20 cellular contexts compared by ENCODE assay signal in the genomic region with DNA sequence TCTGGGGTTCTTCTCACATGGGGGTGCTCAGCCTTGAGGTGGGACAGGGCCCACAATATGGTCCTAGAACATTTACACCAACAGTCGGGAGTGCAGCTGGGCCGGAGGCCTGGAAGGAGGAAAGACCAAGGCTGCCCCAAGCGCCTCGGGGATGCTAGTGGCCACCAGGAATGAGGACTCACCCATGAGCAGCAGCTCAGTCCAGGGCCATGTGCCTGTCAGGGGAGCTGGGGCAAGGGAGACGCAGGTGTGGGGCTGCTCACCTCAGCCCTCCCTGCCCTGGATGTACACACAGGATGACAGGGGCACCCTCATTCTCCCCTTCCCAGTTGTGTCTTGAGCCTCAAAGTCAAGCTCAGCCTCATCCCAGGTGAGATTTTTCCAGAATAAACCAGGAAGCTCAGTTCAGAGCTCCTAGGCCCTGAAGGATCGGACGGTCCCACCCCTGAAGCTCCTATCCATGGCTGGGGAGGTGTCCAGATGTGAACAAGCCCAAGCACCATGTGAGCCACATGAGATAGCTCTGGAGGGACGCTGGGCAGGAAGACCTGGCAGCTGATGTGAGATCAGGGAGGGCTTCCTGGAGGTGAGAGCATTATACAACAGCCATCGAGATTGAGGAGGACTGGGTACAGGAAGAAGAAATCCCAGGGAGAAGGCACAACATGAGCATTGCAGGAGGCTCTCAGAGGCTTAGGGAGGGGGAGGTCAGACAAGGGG. TPM values are rescaled to one million over a fixed set of nuclear protein-coding genes. Genes with fewer than 3 reads are reported as not detected.
A peak's percentile ranks its signal among the peaks of the same experiment; 100 is the strongest.
DNase-seq lines count a peak whose midpoint lies in the region; ATAC-seq and TF ChIP-seq lines count a peak whose summit lies in the region.
"Had no signal": no experiment of that assay in that cellular context is flagged by ENCODE, and none has a peak within 500 bp of the region (broad histone marks: within the 10 kb centered on the region; RNA-seq: fewer than 3 reads in every experiment).

No MANE protein-coding gene starts in this region.

- H3K36me3 ChIP-seq in mucosa of descending colon (ENCODE audit: low read depth) = no peaks in the 10 kb centered on the region
- peaks cover 0 to 49% (median 0%) of the 10 kb centered on the region in 6 donors for H3K36me3 ChIP-seq in spleen
- H3K36me3 ChIP-seq: SJCRH30 had no signal

- H3K27me3 Mint-ChIP-seq in CD14-positive monocyte (ENCODE audit: low read depth in 3 of 3) (peaks cover 0 to 1% (median 0%) of the 10 kb centered on the region in 3 donors), chondrocyte (ENCODE audit: low read depth) (peaks cover 1% of the 10 kb centered on the region)
- peaks cover 3% of the 10 kb centered on the region for H3K27me3 Mint-ChIP-seq in stimulated activated memory B cell treated with anti-CD40 and anti-IgM and Interleukin-4, amounts not matched to agents 10 μg/mL and 1 μg/mL and 100 μg/mL, for 72 hours

- H3K9me3 ChIP-seq in mucosa of descending colon = no peaks in the 10 kb centered on the region
- no peaks in the 10 kb centered on the region for H3K9me3 ChIP-seq in spleen
- H3K9me3 ChIP-seq: SJCRH30 had no signal

- H3K27ac ChIP-seq in spleen = no peak overlapping the region
- H3K27ac ChIP-seq: C4-2B, KMS-11, SJCRH30 had no signal

- H3K27me3 ChIP-seq in spleen (replicated peaks in 1 of 7) = peaks cover 0 to 3% (median 0%) of the 10 kb centered on the region in 7 donors

- intact Hi-C loops in CD14-positive monocyte (cut with micrococcal nuclease) = no loop called here
- intact Hi-C loops in mucosa of descending colon (cut with DNase I, micrococcal nuclease) = no loop called here
- intact Hi-C loops in spleen (cut with DNase I; ENCODE audit: low total_unique reads) = no loop called here

- peaks cover 0 to 11% (median 2%) of the 10 kb centered on the region in 7 donors for H3K9me3 Mint-ChIP-seq in CD14-positive monocyte
- peaks cover 7% of the 10 kb centered on the region for H3K9me3 Mint-ChIP-seq in chondrocyte (ENCODE audit: low read depth)
- H3K9me3 Mint-ChIP-seq in stimulated activated memory B cell treated with anti-CD40 and anti-IgM and Interleukin-4, amounts not matched to agents 10 μg/mL and 1 μg/mL and 100 μg/mL, for 72 hours = peaks cover 7% of the 10 kb centered on the region
- H3K9me3 Mint-ChIP-seq: HFFc6 had no signal

- WGBS in spleen, 5 donors = 60 to 92% (median 87%) methylated on average over 5 to 9 of the region's 9 CpGs

- no peak for TF ChIP-seq CTCF in CD14-positive monocyte (IDR thresholded peaks at IDR 0.05)
- TF ChIP-seq CTCF in chondrocyte (IDR thresholded peaks at IDR 0.05) = no peak
- TF ChIP-seq CTCF in mucosa of descending colon (IDR thresholded peaks at IDR 0.05) = no peak
- TF ChIP-seq CTCF in spleen (IDR thresholded peaks at IDR 0.05 in 8 of 11, conservative IDR thresholded peaks at IDR 0.05 in 3 of 11) = no peak

- H3K27ac Mint-ChIP-seq in CD14-positive monocyte (peak overlapping the region in 1 of 7 donors; percentile 30), chondrocyte (ENCODE audit: unreplicated experiment) (no peak overlapping the region)
- no peak overlapping the region for H3K27ac Mint-ChIP-seq in stimulated activated memory B cell treated with anti-CD40 and anti-IgM and Interleukin-4, amounts not matched to agents 10 μg/mL and 1 μg/mL and 100 μg/mL, for 72 hours
- H3K27ac Mint-ChIP-seq: HFFc6 had no signal

- H3K4me1 Mint-ChIP-seq in CD14-positive monocyte (peaks cover 9% of the 10 kb centered on the region), chondrocyte (ENCODE audit: low read depth) (no peaks in the 10 kb centered on the region)
- peaks cover 14% of the 10 kb centered on the region for H3K4me1 Mint-ChIP-seq in stimulated activated memory B cell treated with anti-CD40 and anti-IgM and Interleukin-4, amounts not matched to agents 10 μg/mL and 1 μg/mL and 100 μg/mL, for 72 hours

- DNase-seq in CD14-positive monocyte (ENCODE audit: low spot score) (peak; percentile 36), chondrocyte (ENCODE audit: low spot score) (peak; percentile 67), mucosa of descending colon (peak in 2 of 3 donors; percentile 7 to 16), spleen (peak; percentile 39), NCI-H82 (lab: John Stamatoyannopoulos, UW) (no peak)
- DNase-seq: ACHN, DMS79, H7, HFFc6, MV-4-11, NCI-H187, NCI-H2107, NCI-H2227 treated with DMSO at 0.1 percent for 48 hours, NCI-H510A treated with DMSO at 0.1 percent for 48 hours, NCI-H774, SJCRH30 had no signal

- H3K4me3 Mint-ChIP-seq in CD14-positive monocyte = no peak overlapping the region
- no peak overlapping the region for H3K4me3 Mint-ChIP-seq in chondrocyte (ENCODE audit: unreplicated experiment)
- no peak overlapping the region for H3K4me3 Mint-ChIP-seq in stimulated activated memory B cell treated with anti-CD40 and anti-IgM and Interleukin-4, amounts not matched to agents 10 μg/mL and 1 μg/mL and 100 μg/mL, for 72 hours
- H3K4me3 Mint-ChIP-seq: HFFc6 had no signal

- no peak for TF ChIP-seq POLR2A in spleen (IDR thresholded peaks at IDR 0.05)

- H3K36me3 Mint-ChIP-seq in CD14-positive monocyte = no peaks in the 10 kb centered on the region
- no peaks in the 10 kb centered on the region for H3K36me3 Mint-ChIP-seq in chondrocyte (ENCODE audit: low read depth)
- H3K36me3 Mint-ChIP-seq in stimulated activated memory B cell treated with anti-CD40 and anti-IgM and Interleukin-4, amounts not matched to agents 10 μg/mL and 1 μg/mL and 100 μg/mL, for 72 hours = no peaks in the 10 kb centered on the region

- H3K4me3 ChIP-seq in mucosa of descending colon (no peak overlapping the region), spleen (no peak overlapping the region)
- H3K4me3 ChIP-seq: SJCRH30 had no signal

- H3K4me1 ChIP-seq in mucosa of descending colon (ENCODE audit: low read depth) (no peaks in the 10 kb centered on the region), spleen (peaks cover 0 to 12% (median 0%) of the 10 kb centered on the region in 6 donors)

- ATAC-seq in mucosa of descending colon = no peak
- ATAC-seq in GM21576 (IDR thresholded peaks at IDR 0.05; ENCODE audit: unreplicated experiment) = no peak
- no peak for ATAC-seq in stimulated activated memory B cell treated with anti-CD40 and anti-IgM and Interleukin-4, amounts not matched to agents 10 μg/mL and 1 μg/mL and 100 μg/mL, for 72 hours

RNA-seq across cellular contexts. Expression of gene HTRA3, which starts 23.0 kb away (rescaled TPM):
- polyA plus RNA-seq in CD14-positive monocyte = not detected
- 0.68 to 4.8 TPM (median 3.5 TPM) in 3 replicates for total RNA-seq in chondrocyte
- 10 to 100 TPM in 1 of 3 donors, 1 to 10 TPM in 2; 2.5 to 18.5 (median 4.2) TPM for total RNA-seq in mucosa of descending colon
- total RNA-seq in spleen = 1 to 10 TPM; 1.2 to 5.5 (median 3.1) TPM
- polyA plus RNA-seq in spleen = 1 to 10 TPM in 2 of 3 donors, under 1 TPM in 1; 0.26 to 2.5 (median 1.9) TPM
